Comparison of ENCODE assay signal across 12 cellular contexts in genomic region chrX:48045410-48046311, GRCh38. TPM values are rescaled to one million over a fixed set of nuclear protein-coding genes. Genes with fewer than 3 reads are reported as not detected.
DNase-seq lines count a peak whose midpoint lies in the region; ATAC-seq and TF ChIP-seq lines count a peak whose summit lies in the region.
"Had no signal": no experiment of that assay in that cellular context is flagged by ENCODE, and none has a peak within 500 bp of the region (broad histone marks: within the 10 kb centered on the region; RNA-seq: fewer than 3 reads in every experiment).

No MANE protein-coding gene starts in this region.

- intact Hi-C loops in PC-9 (cut with micrococcal nuclease; ENCODE audit: unreplicated experiment): no loop called here

- no peak for TF ChIP-seq CTCF in PC-9 (conservative IDR thresholded peaks at IDR 0.05)
- no peak for TF ChIP-seq CTCF in fibroblast of mammary gland (conservative IDR thresholded peaks at IDR 0.05; ENCODE audit: control insufficient read depth, insufficient read depth, low read depth, low read length)
- no peak for TF ChIP-seq CTCF in GM10248 (IDR thresholded peaks at IDR 0.05; ENCODE audit: control extremely low read depth, extremely low read depth, low read depth, missing control alignments)

- no peaks in the 10 kb centered on the region for H3K79me2 ChIP-seq in PC-9 (ENCODE audit: low read depth)

- WGBS in neuronal stem cell (ENCODE audit: extremely low coverage in 2 of 2, insufficient read length in 2 of 2, insufficient replicate concordance in 1 of 2), 2 donors: no CpG with 5 or more reads among the region's 8 CpGs

- H3K18ac ChIP-seq in neuronal stem cell (ENCODE audit: low read length): no peak overlapping the region

- no peak overlapping the region for H2BK120ac ChIP-seq in neuronal stem cell (ENCODE audit: low read depth, low read length)

- no peaks in the 10 kb centered on the region for H3K36me3 ChIP-seq in BLaER1
- H3K36me3 ChIP-seq in PC-9 (ENCODE audit: low read depth): no peaks in the 10 kb centered on the region
- no peaks in the 10 kb centered on the region for H3K36me3 ChIP-seq in neuronal stem cell (replicated peaks in 1 of 2; ENCODE audit: control insufficient read depth in 2 of 2, insufficient read depth in 2 of 2, low read length in 2 of 2)

- no peak overlapping the region for H3K23ac ChIP-seq in neuronal stem cell (ENCODE audit: low read depth, low read length, poor library complexity)

- H3K9ac ChIP-seq in BLaER1: no peak overlapping the region
- H3K9ac ChIP-seq in neuronal stem cell (ENCODE audit: low read depth, low read length, poor library complexity): no peak overlapping the region

- H3K4me3 ChIP-seq in BLaER1: no peak overlapping the region
- H3K4me3 ChIP-seq in PC-9: no peak overlapping the region
- H3K4me3 ChIP-seq in fibroblast of mammary gland (ENCODE audit: control insufficient read depth, low read depth, low read length): no peak overlapping the region
- H3K4me3 ChIP-seq in neuronal stem cell (ENCODE audit: low read length in 2 of 2): no peak overlapping the region

- H2AK5ac ChIP-seq in neuronal stem cell (ENCODE audit: low read depth, low read length): no peak overlapping the region

- no peak overlapping the region for H2BK5ac ChIP-seq in neuronal stem cell (ENCODE audit: low read length)

- H3K9me2 ChIP-seq in PC-9 (ENCODE audit: insufficient read depth): no peaks in the 10 kb centered on the region

- no peaks in the 10 kb centered on the region for H3F3A ChIP-seq in PC-9 (ENCODE audit: insufficient read depth, low read depth)

- no peaks in the 10 kb centered on the region for H3K79me1 ChIP-seq in neuronal stem cell (ENCODE audit: low read depth, low read length)

- H2BK15ac ChIP-seq in neuronal stem cell (ENCODE audit: low read length): no peak overlapping the region

- H2AFZ ChIP-seq in PC-9 (no peak overlapping the region), neuronal stem cell (ENCODE audit: low read length) (no peak overlapping the region)

- POLR2A ChIA-PET in PC-9 (lab: Charles Lee; ENCODE audit: unreplicated experiment) (no interaction called here), GM10248 (lab: Yijun Ruan, JAX) (no interaction called here)

- no TSS peak for BruUV-seq in PC-9 (replicated peaks; lab: Mats Ljungman, UMichigan)

- H3K4me1 ChIP-seq in BLaER1 (no peaks in the 10 kb centered on the region), PC-9 (replicated peaks; ENCODE audit: insufficient read depth) (no peaks in the 10 kb centered on the region), neuronal stem cell (ENCODE audit: control insufficient read depth in 2 of 2, insufficient read depth in 1 of 2, low read depth in 1 of 2, low read length in 2 of 2) (no peaks in the 10 kb centered on the region)

- no peaks in the 10 kb centered on the region for H4K20me1 ChIP-seq in BLaER1
- H4K20me1 ChIP-seq in PC-9 (ENCODE audit: insufficient read depth): no peaks in the 10 kb centered on the region

- H3K27ac ChIP-seq in BLaER1: no peak overlapping the region
- no peak overlapping the region for H3K27ac ChIP-seq in PC-9
- H3K27ac ChIP-seq in neuronal stem cell (replicated peaks; ENCODE audit: low read length): peak overlapping the region; percentile 1
- H3K27ac ChIP-seq: HL-60 had no signal

- no peak overlapping the region for H3K4ac ChIP-seq in neuronal stem cell (ENCODE audit: low read length)

- H4K91ac ChIP-seq in neuronal stem cell (ENCODE audit: low read depth, low read length, poor library complexity): no peak overlapping the region

- peaks cover 7% of the 10 kb centered on the region; the same call in 1 of the 2 replicates for H3K9me3 ChIP-seq in BLaER1
- no peaks in the 10 kb centered on the region for H3K9me3 ChIP-seq in PC-9 (ENCODE audit: insufficient read depth, low read depth)
- no peaks in the 10 kb centered on the region for H3K9me3 ChIP-seq in neuronal stem cell (replicated peaks in 1 of 2; ENCODE audit: control insufficient read depth in 2 of 2, insufficient read depth in 1 of 2, low read depth in 1 of 2, low read length in 2 of 2)

- ATAC-seq in HG03432 (IDR thresholded peaks at IDR 0.05; ENCODE audit: unreplicated experiment): no peak
- no peak for ATAC-seq in GM21526 (IDR thresholded peaks at IDR 0.05; ENCODE audit: low FRiP score, unreplicated experiment)

- H3K4me2 ChIP-seq in BLaER1 (0 out of 2 replicates have a peak overlapping the region, but pooled peaks have one; percentile 6), PC-9 (no peak overlapping the region), neuronal stem cell (ENCODE audit: insufficient read depth, low read length, poor library complexity, severe bottlenecking) (no peak overlapping the region)

- H2BK12ac ChIP-seq in neuronal stem cell (ENCODE audit: low read length): no peak overlapping the region

- no peak overlapping the region for H3K14ac ChIP-seq in neuronal stem cell (ENCODE audit: low read length)

- H3K27me3 ChIP-seq in BLaER1 (peaks cover 77% of the 10 kb centered on the region), PC-9 (ENCODE audit: insufficient read depth, low read depth) (no peaks in the 10 kb centered on the region), neuronal stem cell (ENCODE audit: control insufficient read depth in 3 of 3, insufficient read depth in 3 of 3, low read depth in 1 of 3, low read length in 3 of 3) (no peaks in the 10 kb centered on the region)

- no peak overlapping the region for H4K8ac ChIP-seq in neuronal stem cell (ENCODE audit: low read depth, low read length)

- CTCF ChIA-PET in PC-9 (lab: Charles Lee) (no interaction called here), GM10248 (lab: Yijun Ruan, JAX) (interaction anchor here (1.0 kb wide), 1 partner anchor 19 kb away, joined by 3 read pairs; no protein-coding TSS in a partner anchor)

- DNase-seq in PC-9 (peak; percentile 20 to 46), fibroblast of mammary gland (ENCODE audit: low read depth) (peak; percentile 89), neuronal stem cell (ENCODE audit: low spot score) (no peak), GM10248 (ENCODE audit: extremely low spot score) (no peak)
- no peak for DNase-seq in stimulated activated CD4-positive, alpha-beta T cell treated with anti-CD3 and anti-CD28 coated beads, Interleukin-4, amount 100 ng/mL, for 4 hours
- DNase-seq: activated CD8-positive, alpha-beta memory T cell treated with anti-CD3 and anti-CD28 coated beads, Interleukin-2, amount 50 U/mL, for 48 hours had no signal

RNA-seq across cellular contexts. Expression of gene ZNF630, which starts 25.8 kb away (rescaled TPM):
- total RNA-seq in PC-9 (2021): 2.3 and 3.0 TPM in 2 replicates
- 1.3 TPM for polyA plus RNA-seq in neuronal stem cell (2013, experiment 1 of 2)
- 1.1 TPM for polyA plus RNA-seq in neuronal stem cell (2013, experiment 2 of 2)

RNA-seq across cellular contexts. Expression of gene SPACA5, which starts 38.9 kb away (rescaled TPM):
- not detected in 2 replicates for total RNA-seq in PC-9 (2021)
- polyA plus RNA-seq in neuronal stem cell (2013, experiment 1 of 2): not detected
- polyA plus RNA-seq in neuronal stem cell (2013, experiment 2 of 2): not detected
- total RNA-seq: H1 had no signal
- polyA plus RNA-seq: CD14-positive monocyte had no signal

RNA-seq across cellular contexts. Expression of gene ZNF182, which starts 41.9 kb away (rescaled TPM):
- 3.1 and 3.8 TPM in 2 replicates for total RNA-seq in PC-9 (2021)
- 4.8 TPM for polyA plus RNA-seq in neuronal stem cell (2013, experiment 1 of 2)
- polyA plus RNA-seq in neuronal stem cell (2013, experiment 2 of 2): 4.7 TPM

Comparison
In these comparisons a context has a peak if more than half of its experiments do, and no peak if none do; other contexts are left out.
1. DNase-seq: peak in PC-9 (2 of 2) and fibroblast of mammary gland (single experiment); none in neuronal stem cell (single experiment), stimulated activated CD4-positive, alpha-beta T cell treated with anti-CD3 and anti-CD28 coated beads, Interleukin-4, amount 100 ng/mL, for 4 hours (0 of 2) and GM10248 (single experiment).